8 cellular contexts compared by ENCODE assay signal in the genomic region with DNA sequence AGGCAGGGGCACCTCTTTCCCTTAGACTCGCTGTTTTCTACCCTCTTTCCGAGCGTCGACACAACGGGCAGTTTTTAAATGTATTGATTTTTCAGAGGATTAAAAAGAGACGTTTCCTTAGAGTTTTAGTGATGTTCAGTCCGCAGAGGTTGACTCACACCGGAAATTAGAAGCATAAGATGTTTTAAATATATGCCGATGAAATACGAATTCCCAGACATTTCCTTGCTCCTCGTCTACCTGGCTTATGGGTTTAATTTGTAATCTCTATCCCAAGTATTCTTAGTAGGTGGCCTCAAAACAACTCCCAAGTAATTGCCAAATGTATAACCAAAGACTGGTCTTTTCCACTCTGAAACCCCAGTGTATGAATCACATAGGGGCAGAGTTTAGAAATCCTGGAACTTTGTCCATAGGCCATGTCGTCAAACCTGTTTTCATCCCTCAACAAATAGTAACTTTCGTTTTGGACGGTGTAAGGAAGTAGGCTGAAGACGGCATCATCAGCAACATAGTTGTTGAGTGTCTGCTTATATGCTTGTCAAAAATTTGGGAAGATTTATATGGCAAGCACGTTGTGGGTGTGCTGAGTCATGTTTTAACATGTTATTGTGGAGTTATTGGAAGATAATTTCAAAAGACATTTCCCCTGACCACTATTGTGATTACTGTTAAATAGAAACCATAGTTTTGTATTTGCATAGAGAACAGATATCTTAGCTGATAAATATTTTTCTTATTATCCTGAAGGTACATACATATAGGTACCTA. TPM values are rescaled to one million over a fixed set of nuclear protein-coding genes. Genes with fewer than 3 reads are reported as not detected.
DNase-seq lines count a peak whose midpoint lies in the region; ATAC-seq and TF ChIP-seq lines count a peak whose summit lies in the region.

No MANE protein-coding gene starts in this region.

- no peaks in the 10 kb centered on the region for H3K9me3 ChIP-seq in left lung

- H3K27ac ChIP-seq in HL-60 (replicated peaks) (peak overlapping the region; percentile 79), coronary artery (peak overlapping the region; percentile 95 to 99), left lung (peak overlapping the region; percentile 98), substantia nigra (ENCODE audit: low read depth, low read length, poor library complexity, severe bottlenecking) (peak overlapping the region; percentile 86)

- DNase-seq in DMS 273 (lab: John Stamatoyannopoulos, UW; ENCODE audit: unreplicated experiment) (peak; percentile 37), DMS 273 treated with DMSO at 0.1 percent for 48 hours (lab: John Stamatoyannopoulos, UW) (no peak), HL-60 (ENCODE audit: low read depth in 1 of 2, low spot score in 1 of 2) (peak; percentile 22), RPMI7951 (ENCODE audit: low read depth) (peak; percentile 72), coronary artery (ENCODE audit: low spot score) (no peak), left lung (no peak), substantia nigra (lab: John Stamatoyannopoulos, UW) (peak in 1 of 49 donors; percentile 8)

- TF ChIP-seq CTCF in HL-60 (IDR thresholded peaks at IDR 0.05; ENCODE audit: insufficient read depth, low read length) (no peak), coronary artery (IDR thresholded peaks at IDR 0.05) (no peak), left lung (IDR thresholded peaks at IDR 0.05) (no peak)

- intact Hi-C loops in left lung (cut with DNase I), result no loop called here

- H3K4me3 ChIP-seq in HL-60 (replicated peaks; ENCODE audit: insufficient read depth, low read length) (peak overlapping the region; percentile 98), coronary artery (peak overlapping the region; percentile 93), left lung (peak overlapping the region; percentile 95)

- peak; percentile 71 for ATAC-seq in left lung
- no peak for ATAC-seq in GM21576 (IDR thresholded peaks at IDR 0.05; ENCODE audit: unreplicated experiment)

- peaks cover 0 to 48% of the 10 kb centered on the region in 2 donors for H3K4me1 ChIP-seq in left lung

- H3K27me3 ChIP-seq in HL-60 (ENCODE audit: insufficient read depth, poor library complexity, severe bottlenecking) (no peaks in the 10 kb centered on the region), left lung (no peaks in the 10 kb centered on the region)

- H3K36me3 ChIP-seq in left lung, result peaks cover 0 to 13% of the 10 kb centered on the region in 2 donors

RNA-seq across cellular contexts. Expression of a gene that starts 0.8 kb away (rescaled TPM):
- total RNA-seq in RPMI7951 (2014; rRNA removed; shearing (Covaris generic)), result 26.2 and 32.1 TPM in 2 replicates
- 10 to 100 TPM; 17.8 to 28.4 TPM for total RNA-seq in left lung

RNA-seq across cellular contexts. Expression of a gene that starts 48.6 kb away (rescaled TPM):
- 63.8 and 74.0 TPM in 2 replicates for total RNA-seq in RPMI7951 (2014; rRNA removed; shearing (Covaris generic))
- total RNA-seq in left lung, result 10 to 100 TPM; 56.9 to 98.2 TPM

Comparison
In these comparisons a context has a peak if more than half of its experiments do, and no peak if none do; other contexts are left out.
1. DNase-seq: peak in DMS 273 (single experiment), HL-60 (2 of 2) and RPMI7951 (single experiment); none in DMS 273 treated with DMSO at 0.1 percent for 48 hours (single experiment), coronary artery (single experiment) and left lung (0 of 2).
2. Peak in every context shown above with its lines, with median percentiles within 50 percentile points of each other: H3K27ac ChIP-seq and H3K4me3 ChIP-seq.